ENCODE assay signal across 2 cellular contexts in the genomic region with DNA sequence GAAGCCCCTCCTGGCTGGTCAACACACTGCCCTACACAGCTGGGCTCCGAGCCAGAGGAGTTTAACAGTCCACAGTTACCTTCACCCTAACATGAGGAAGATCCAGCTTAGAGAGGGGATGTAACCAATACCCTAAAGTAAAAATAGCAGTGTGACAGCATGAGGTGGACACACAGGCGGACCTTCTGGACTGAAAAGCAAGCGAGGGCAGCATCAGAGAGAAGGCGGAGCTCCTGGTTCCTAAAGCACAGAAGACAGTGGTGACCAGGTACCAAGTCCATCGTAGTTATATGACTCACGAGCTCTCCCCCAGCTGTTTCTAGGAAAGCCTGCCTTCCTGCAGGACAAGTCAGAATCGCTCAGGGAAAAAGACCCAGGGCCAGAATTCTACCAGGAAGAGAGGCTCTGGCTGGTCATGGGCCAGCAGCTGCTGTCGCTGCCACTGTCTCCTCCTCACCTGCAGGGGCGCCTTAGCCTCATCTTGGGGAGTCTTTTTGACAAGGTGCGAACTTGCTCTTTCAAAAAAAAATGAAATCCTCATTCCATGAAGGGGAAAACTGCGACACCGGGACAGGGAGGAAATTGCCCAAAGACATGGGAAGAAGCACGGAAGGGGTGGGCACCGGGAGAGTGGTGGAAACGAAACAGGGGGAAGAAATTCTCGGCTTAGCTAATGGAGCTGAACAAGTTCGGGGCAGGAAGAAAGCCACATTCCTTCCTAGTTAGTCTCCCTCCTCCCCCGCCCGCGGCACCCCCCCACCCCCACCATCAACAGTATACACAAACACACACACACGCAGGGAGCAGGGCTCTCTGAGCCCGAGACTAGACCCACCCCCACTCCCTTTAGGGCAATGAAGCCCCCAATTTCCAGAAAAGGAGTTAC.
TF ChIP-seq lines count a peak whose summit lies in the region.

No MANE protein-coding gene starts in this region.

TF ChIP-seq in GM12891, 5 proteins besides CTCF, POLR2A, EP300 and RAD21:
- peak; percentile 55 for TF ChIP-seq PAX5 (IDR thresholded peaks at IDR 0.05; ENCODE audit: insufficient read depth, low read length, severe bottlenecking)
- TF ChIP-seq POU2F2 (IDR thresholded peaks at IDR 0.05; ENCODE audit: low read depth, low read length) = 0 out of 2 replicates have a peak, but pooled peaks have one; percentile 27
- no peak for TF ChIP-seq SPI1 (IDR thresholded peaks at IDR 0.05; ENCODE audit: low read depth, low read length)
TF ChIP-seq in GM12891: peak in this region for 2.

TF ChIP-seq in endothelial cell of umbilical vein, 7 proteins besides CTCF, POLR2A, EP300 and RAD21:
- TF ChIP-seq GATA2 (IDR thresholded peaks at IDR 0.05; ENCODE audit: insufficient read depth, insufficient read length, low read depth, low read length) (no peak), POLR2AphosphoS5 (IDR thresholded peaks at IDR 0.05; ENCODE audit: insufficient read depth, low read depth, low read length) (peak; percentile 26), EZH2 (IDR thresholded peaks at IDR 0.05; ENCODE audit: borderline replicate concordance, low read depth, low read length, severe bottlenecking) (no peak)
